Comparison of ENCODE assay signal across 8 cellular contexts in the genomic region with DNA sequence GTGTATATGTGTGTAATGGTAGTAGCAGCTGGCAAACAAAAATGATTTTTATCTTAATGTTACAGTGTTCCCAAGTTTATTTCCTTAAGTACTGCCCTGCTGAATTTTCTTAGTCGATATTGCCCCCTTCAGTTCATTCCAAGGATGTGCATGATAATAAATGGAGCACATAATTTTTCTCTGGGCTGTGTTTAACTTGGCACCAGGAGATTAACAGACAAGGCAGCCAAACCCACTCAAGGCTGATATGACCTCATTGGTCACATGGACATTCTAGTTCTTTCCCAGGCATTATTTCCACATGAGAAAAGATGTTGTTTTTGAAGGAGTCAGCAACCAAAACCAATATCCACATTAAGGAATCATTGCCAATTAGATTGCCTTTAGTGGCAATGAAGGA.
A peak's percentile ranks its signal among the peaks of the same experiment; 100 is the strongest.
DNase-seq lines count a peak whose midpoint lies in the region; ATAC-seq, FAIRE-seq and TF ChIP-seq lines count a peak whose summit lies in the region.

No MANE protein-coding gene starts in this region.

- intact Hi-C loops in Right ventricle myocardium inferior (cut with DNase I) = no loop called here
- intact Hi-C loops in cardiac septum (cut with DNase I) = no loop called here
- intact Hi-C loops in left ventricle myocardium inferior (cut with micrococcal nuclease) = no loop called here

- H3K4me1 ChIP-seq in left ventricle myocardium inferior (no peaks in the 10 kb centered on the region), small intestine (ENCODE audit: control insufficient read depth in 2 of 2, insufficient read depth in 1 of 2, low read depth in 1 of 2, low read length in 1 of 2) (no peaks in the 10 kb centered on the region)

- peak; percentile 62 for TF ChIP-seq CTCF in left ventricle myocardium inferior (IDR thresholded peaks at IDR 0.05; ENCODE audit: borderline replicate concordance)

- H3K4me3 ChIP-seq in left ventricle myocardium inferior (no peak overlapping the region), small intestine (ENCODE audit: low read depth in 1 of 2, low read length in 2 of 2) (no peak overlapping the region)

- H3K27me3 Mint-ChIP-seq in activated T-helper 17 cell treated with anti-CD3 and anti-CD28 coated beads, Interleukin-2, amount 50 U/mL, for 72 hours = peaks cover 9% of the 10 kb centered on the region

- no peaks in the 10 kb centered on the region for H3K4me1 Mint-ChIP-seq in activated T-helper 17 cell treated with anti-CD3 and anti-CD28 coated beads, Interleukin-2, amount 50 U/mL, for 72 hours

- H3K27ac ChIP-seq in left ventricle myocardium inferior (replicated peaks) (peak overlapping the region; percentile 56), small intestine (ENCODE audit: low read depth in 1 of 2, low read length in 1 of 2) (no peak overlapping the region)

- no peaks in the 10 kb centered on the region for H3K9me3 Mint-ChIP-seq in activated T-helper 17 cell treated with anti-CD3 and anti-CD28 coated beads, Interleukin-2, amount 50 U/mL, for 72 hours

- H3K36me3 ChIP-seq in left ventricle myocardium inferior (no peaks in the 10 kb centered on the region), small intestine (ENCODE audit: control insufficient read depth in 2 of 2, insufficient read depth in 2 of 2, low read length in 2 of 2) (no peaks in the 10 kb centered on the region)

- H3K9me3 ChIP-seq in left ventricle myocardium inferior (replicated peaks) (no peaks in the 10 kb centered on the region), small intestine (ENCODE audit: control insufficient read depth, low read depth) (no peaks in the 10 kb centered on the region)

- no peaks in the 10 kb centered on the region for H3K36me3 Mint-ChIP-seq in activated T-helper 17 cell treated with anti-CD3 and anti-CD28 coated beads, Interleukin-2, amount 50 U/mL, for 72 hours (ENCODE audit: low read depth)

- FAIRE-seq in small intestine (lab: Jason Lieb, UNC) = peak; percentile 53

- DNase-seq in Right ventricle myocardium inferior (ENCODE audit: missing footprints) (no peak), cardiac septum (ENCODE audit: low spot score) (no peak), NCI-H2171 treated with DMSO at 0.1 percent for 48 hours (lab: John Stamatoyannopoulos, UW) (peak; percentile 41), left ventricle myocardium inferior (no peak), small intestine (peak; percentile 62), islet precursor cell (no peak)

- H3K27ac Mint-ChIP-seq in activated T-helper 17 cell treated with anti-CD3 and anti-CD28 coated beads, Interleukin-2, amount 50 U/mL, for 72 hours = no peak overlapping the region

- WGBS in small intestine, 3 donors = 0% methylated on average over 1 of the region's 1 CpG

- peak; percentile 93 for ATAC-seq in Right ventricle myocardium inferior
- ATAC-seq in HG02973 (IDR thresholded peaks at IDR 0.05; ENCODE audit: unreplicated experiment) = peak; percentile 65
- peak; percentile 45 for ATAC-seq in activated T-helper 17 cell treated with anti-CD3 and anti-CD28 coated beads, Interleukin-2, amount 50 U/mL, for 72 hours (replicated peaks)

- H3K4me3 Mint-ChIP-seq in activated T-helper 17 cell treated with anti-CD3 and anti-CD28 coated beads, Interleukin-2, amount 50 U/mL, for 72 hours = no peak overlapping the region

- H3K27me3 ChIP-seq in left ventricle myocardium inferior (ENCODE audit: low read depth) = no peaks in the 10 kb centered on the region
- no peaks in the 10 kb centered on the region for H3K27me3 ChIP-seq in small intestine (ENCODE audit: control insufficient read depth in 2 of 2, insufficient read depth in 2 of 2, low read length in 2 of 2)

Comparison
In these comparisons a context has a peak if more than half of its experiments do, and no peak if none do; other contexts are left out.
1. DNase-seq: peak in NCI-H2171 treated with DMSO at 0.1 percent for 48 hours (single experiment) and small intestine (single experiment); none in Right ventricle myocardium inferior (single experiment), cardiac septum (single experiment), left ventricle myocardium inferior (single experiment) and islet precursor cell (single experiment).
2. Peak in every context shown above with its lines, with median percentiles within 50 percentile points of each other: ATAC-seq.